Comparison of ENCODE assay signal across 13 cellular contexts in genomic region chr7:70505886-70506285, GRCh38.
DNase-seq lines count a peak whose midpoint lies in the region; ATAC-seq and TF ChIP-seq lines count a peak whose summit lies in the region.
"Had no signal": no experiment of that assay in that cellular context is flagged by ENCODE, and none has a peak within 500 bp of the region (broad histone marks: within the 10 kb centered on the region; RNA-seq: fewer than 3 reads in every experiment).

No MANE protein-coding gene starts in this region.

- peaks cover 22% of the 10 kb centered on the region for H3K4me1 Mint-ChIP-seq in neural crest cell
- H3K4me1 Mint-ChIP-seq: CD14-positive monocyte had no signal

- peak overlapping the region; percentile 36 for H3K27ac Mint-ChIP-seq in neural crest cell (ENCODE audit: unreplicated experiment)
- H3K27ac Mint-ChIP-seq: CD14-positive monocyte; CD8-positive, alpha-beta T cell had no signal

- H3K27ac ChIP-seq in VCaP: peak overlapping the region; percentile 74
- H3K27ac ChIP-seq: A549, GM23248, HL-60 had no signal

- H3K9me3 Mint-ChIP-seq in neural crest cell: no peaks in the 10 kb centered on the region
- H3K9me3 Mint-ChIP-seq: CD8-positive, alpha-beta T cell had no signal

- no peak for TF ChIP-seq CTCF in VCaP (conservative IDR thresholded peaks at IDR 0.05)
- TF ChIP-seq CTCF in neural crest cell (conservative IDR thresholded peaks at IDR 0.05): no peak

- DNase-seq in D341Med (ENCODE audit: low spot score) (peak; percentile 65), NCI-H2107 (lab: John Stamatoyannopoulos, UW) (peak; percentile 50), neural crest cell (ENCODE audit: low read depth, low spot score) (no peak), mucosa of gallbladder (ENCODE audit: low spot score) (no peak), NK-92 (lab: John Stamatoyannopoulos, UW; ENCODE audit: unreplicated experiment) (no peak)
- DNase-seq: CD8-positive, alpha-beta T cell; GM23248 had no signal

- no peaks in the 10 kb centered on the region for H3K36me3 Mint-ChIP-seq in neural crest cell (ENCODE audit: low read depth)
- H3K36me3 Mint-ChIP-seq: CD14-positive monocyte; CD8-positive, alpha-beta T cell had no signal

- H3K27me3 Mint-ChIP-seq in neural crest cell (ENCODE audit: low read depth): no peaks in the 10 kb centered on the region

- no peak overlapping the region for H3K4me3 Mint-ChIP-seq in neural crest cell
- H3K4me3 Mint-ChIP-seq: CD14-positive monocyte; CD8-positive, alpha-beta T cell had no signal

- ATAC-seq in SK-N-SH treated with all-trans-retinoic acid at 6 μM for 48 hours: no peak
- ATAC-seq: A549; CD8-positive, alpha-beta T cell; HCT116 had no signal

TF ChIP-seq in SK-N-SH treated with all-trans-retinoic acid at 6 μM for 48 hours, 23 proteins besides CTCF, POLR2A, EP300 and RAD21:
- TF ChIP-seq PPARA (CRISPR knock-in tag; IDR thresholded peaks at IDR 0.05; ENCODE audit: borderline replicate concordance) (no peak), ZNF8 (CRISPR knock-in tag; IDR thresholded peaks at IDR 0.05) (no peak), BACH2 (CRISPR knock-in tag; IDR thresholded peaks at IDR 0.05; ENCODE audit: borderline replicate concordance) (no peak), ESRRG (CRISPR knock-in tag; IDR thresholded peaks at IDR 0.05) (no peak), TCF4 (CRISPR knock-in tag; IDR thresholded peaks at IDR 0.05; ENCODE audit: borderline replicate concordance) (no peak), ARNTL (CRISPR knock-in tag; IDR thresholded peaks at IDR 0.05; ENCODE audit: borderline replicate concordance, low read depth) (no peak), RARB (CRISPR knock-in tag; IDR thresholded peaks at IDR 0.05) (no peak), GLIS3 (CRISPR knock-in tag; IDR thresholded peaks at IDR 0.05) (no peak), TOX (CRISPR knock-in tag; IDR thresholded peaks at IDR 0.05; ENCODE audit: borderline replicate concordance) (no peak), SNAI2 (CRISPR knock-in tag; IDR thresholded peaks at IDR 0.05) (no peak), OSR1 (CRISPR knock-in tag; IDR thresholded peaks at IDR 0.05) (no peak), ISL1 (CRISPR knock-in tag; IDR thresholded peaks at IDR 0.05) (no peak), ZNF70 (CRISPR knock-in tag; IDR thresholded peaks at IDR 0.05) (no peak), ZFP3 (CRISPR knock-in tag; IDR thresholded peaks at IDR 0.05) (no peak)
- TF ChIP-seq, protein P1, sequence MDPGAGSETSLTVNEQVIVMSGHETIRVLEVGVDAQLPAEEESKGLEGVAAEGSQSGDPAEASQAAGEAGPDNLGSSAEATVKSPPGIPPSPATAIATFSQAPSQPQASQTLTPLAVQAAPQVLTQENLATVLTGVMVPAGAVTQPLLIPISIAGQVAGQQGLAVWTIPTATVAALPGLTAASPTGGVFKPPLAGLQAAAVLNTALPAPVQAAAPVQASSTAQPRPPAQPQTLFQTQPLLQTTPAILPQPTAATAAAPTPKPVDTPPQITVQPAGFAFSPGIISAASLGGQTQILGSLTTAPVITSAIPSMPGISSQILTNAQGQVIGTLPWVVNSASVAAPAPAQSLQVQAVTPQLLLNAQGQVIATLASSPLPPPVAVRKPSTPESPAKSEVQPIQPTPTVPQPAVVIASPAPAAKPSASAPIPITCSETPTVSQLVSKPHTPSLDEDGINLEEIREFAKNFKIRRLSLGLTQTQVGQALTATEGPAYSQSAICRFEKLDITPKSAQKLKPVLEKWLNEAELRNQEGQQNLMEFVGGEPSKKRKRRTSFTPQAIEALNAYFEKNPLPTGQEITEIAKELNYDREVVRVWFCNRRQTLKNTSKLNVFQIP (CRISPR knock-in tag; IDR thresholded peaks at IDR 0.05; ENCODE audit: borderline replicate concordance, low read depth): no peak
- TF ChIP-seq, protein P2, sequence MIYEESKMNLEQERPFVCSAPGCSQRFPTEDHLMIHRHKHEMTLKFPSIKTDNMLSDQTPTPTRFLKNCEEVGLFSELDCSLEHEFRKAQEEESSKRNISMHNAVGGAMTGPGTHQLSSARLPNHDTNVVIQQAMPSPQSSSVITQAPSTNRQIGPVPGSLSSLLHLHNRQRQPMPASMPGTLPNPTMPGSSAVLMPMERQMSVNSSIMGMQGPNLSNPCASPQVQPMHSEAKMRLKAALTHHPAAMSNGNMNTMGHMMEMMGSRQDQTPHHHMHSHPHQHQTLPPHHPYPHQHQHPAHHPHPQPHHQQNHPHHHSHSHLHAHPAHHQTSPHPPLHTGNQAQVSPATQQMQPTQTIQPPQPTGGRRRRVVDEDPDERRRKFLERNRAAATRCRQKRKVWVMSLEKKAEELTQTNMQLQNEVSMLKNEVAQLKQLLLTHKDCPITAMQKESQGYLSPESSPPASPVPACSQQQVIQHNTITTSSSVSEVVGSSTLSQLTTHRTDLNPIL (CRISPR knock-in tag; IDR thresholded peaks at IDR 0.05; ENCODE audit: low read depth): no peak

Comparison
In these comparisons a context has a peak if more than half of its experiments do, and no peak if none do; other contexts are left out.
1. DNase-seq: peak in D341Med (single experiment) and NCI-H2107 (single experiment); none in neural crest cell (single experiment), mucosa of gallbladder (single experiment) and NK-92 (single experiment).